Comparison of ENCODE assay signal across 9 cellular contexts in genomic region chr2:207046642-207047213, GRCh38.
DNase-seq lines count a peak whose midpoint lies in the region; ATAC-seq, FAIRE-seq and TF ChIP-seq lines count a peak whose summit lies in the region.
"Had no signal": no experiment of that assay in that cellular context is flagged by ENCODE, and none has a peak within 500 bp of the region (broad histone marks: within the 10 kb centered on the region; RNA-seq: fewer than 3 reads in every experiment).

No MANE protein-coding gene starts in this region.

- no peak for FAIRE-seq in GM12878 (lab: Jason Lieb, UNC)
- FAIRE-seq: colon had no signal

- H3K4me3 Mint-ChIP-seq in natural killer cell: no peak overlapping the region

- H3K36me3 Mint-ChIP-seq in natural killer cell: no peaks in the 10 kb centered on the region

- no peaks in the 10 kb centered on the region for H4K20me1 ChIP-seq in GM12878 (ENCODE audit: control insufficient read depth, insufficient read depth)

- DNase-seq in GM10266 (ENCODE audit: extremely low spot score): no peak
- peak; percentile 59 for DNase-seq in NCI-H69 (lab: John Stamatoyannopoulos, UW)
- no peak for DNase-seq in GM12878 (ENCODE audit: low read depth, low spot score)
- no peak for DNase-seq in natural killer cell
- DNase-seq in GDM1 (lab: John Stamatoyannopoulos, UW): no peak
- DNase-seq in NCI-H2107 (lab: John Stamatoyannopoulos, UW): no peak
- no peak for DNase-seq in GM19240 (ENCODE audit: insufficient read length, low spot score)

- no peak overlapping the region for H3K9ac ChIP-seq in GM12878 (ENCODE audit: control insufficient read depth, insufficient read depth, low read length)

- H3K27me3 Mint-ChIP-seq in natural killer cell (ENCODE audit: low read depth in 2 of 2): peaks cover 3 to 34% of the 10 kb centered on the region in 2 donors

- BruUV-seq in GM12878 (replicated peaks; lab: Mats Ljungman, UMichigan): no TSS peak

- peak overlapping the region in 1 of 2 donors; percentile 38 for H3K27ac Mint-ChIP-seq in natural killer cell

- POLR2A ChIA-PET in GM12878 (lab: Charles Lee): no interaction called here

- H3K27ac ChIP-seq in GM12878 (ENCODE audit: control insufficient read depth, insufficient read depth): no peak overlapping the region

- no peaks in the 10 kb centered on the region for H3K36me3 ChIP-seq in GM12878 (ENCODE audit: control insufficient read depth in 2 of 2, insufficient read depth in 2 of 2, low read length in 1 of 2)

- no peaks in the 10 kb centered on the region for H3K4me1 ChIP-seq in GM12878 (ENCODE audit: control insufficient read depth, insufficient read depth, low read length)

- H3K4me2 ChIP-seq in GM12878 (ENCODE audit: control insufficient read depth, insufficient read depth): no peak overlapping the region

- intact Hi-C loops in GM12878 (cut with micrococcal nuclease; ENCODE audit: unreplicated experiment): loop anchor here (2.0 kb wide), 1 partner anchor 428 kb away; no protein-coding TSS in a partner anchor
- intact Hi-C loops in natural killer cell (cut with micrococcal nuclease): loop anchor here (1.0 kb wide), 1 partner anchor 429 kb away; no protein-coding TSS in a partner anchor

- TF ChIP-seq RAD21 in GM12878 (IDR thresholded peaks at IDR 0.05; ENCODE audit: insufficient read depth, low read depth, low read length): peak; percentile 65

- peak; percentile 27 for TF ChIP-seq CTCF in GM10266 (IDR thresholded peaks at IDR 0.05; ENCODE audit: control insufficient read depth, insufficient read depth, low read depth, missing control alignments)
- TF ChIP-seq CTCF in GM12878 (IDR thresholded peaks at IDR 0.05 in 2 of 3, conservative IDR thresholded peaks at IDR 0.05 in 1 of 3; ENCODE audit: control insufficient read depth in 2 of 3, extremely low read depth in 1 of 3, insufficient read depth in 1 of 3, low read depth in 3 of 3, low read length in 3 of 3): peak in 2 of 3 experiments; percentile 37 to 38; a peak in 4 of 6 replicates
- TF ChIP-seq CTCF in natural killer cell (IDR thresholded peaks at IDR 0.05): no peak

- RAD21 ChIA-PET in GM12878 (lab: Charles Lee; ENCODE audit: unreplicated experiment): no interaction called here

- CTCF ChIA-PET in GM12878 (lab: Yijun Ruan, JAX): interaction anchor here (0.8 to 3.0 kb wide), 5 partner anchors 80 to 426 kb away, joined by 3 to 9 read pairs (median 3); no protein-coding TSS in a partner anchor

- in situ Hi-C loops in GM12878 (cut with MboI): no loop called here

- ATAC-seq in GM12878: peak; percentile 40; the same call in 1 of the 3 replicates
- peak; percentile 58 to 82 (median 60) for ATAC-seq in natural killer cell
- ATAC-seq in GM18498 (IDR thresholded peaks at IDR 0.05; ENCODE audit: unreplicated experiment): no peak

- peaks cover 8% of the 10 kb centered on the region in 2 donors for H3K4me1 Mint-ChIP-seq in natural killer cell

- no peak overlapping the region for H3K4me3 ChIP-seq in GM12878

- TF ChIP-seq EP300 in GM12878 (IDR thresholded peaks at IDR 0.05; ENCODE audit: borderline replicate concordance in 1 of 2, control insufficient read depth in 1 of 2, low read depth in 2 of 2, low read length in 2 of 2): no peak

- no peaks in the 10 kb centered on the region for H3K27me3 ChIP-seq in GM12878 (replicated peaks in 1 of 2; ENCODE audit: control insufficient read depth in 2 of 2, insufficient read depth in 2 of 2, low read length in 1 of 2)

- no peak for TF ChIP-seq POLR2A in GM12878 (IDR thresholded peaks at IDR 0.05; ENCODE audit: low read depth, low read length)

- SMC1A ChIA-PET in GM12878 (lab: Charles Lee; ENCODE audit: uncharacterized antibody, unreplicated experiment): interaction anchor here (1.4 kb wide), 1 partner anchor 17 kb away, joined by 3 read pairs; no protein-coding TSS in a partner anchor

- H3K79me2 ChIP-seq in GM12878 (ENCODE audit: control insufficient read depth, insufficient read depth, low read length): no peaks in the 10 kb centered on the region

- H2AFZ ChIP-seq in GM12878 (ENCODE audit: control insufficient read depth, low read depth, low read length): no peak overlapping the region; the same call in 1 of the 2 replicates

- WGBS in GM12878 (ENCODE audit: insufficient coverage, insufficient replicate concordance, low lambda C conversion rate, missing lambda C conversion rate): 22% methylated on average over 5 of the region's 5 CpGs

- H3K9me3 Mint-ChIP-seq in natural killer cell: no peaks in the 10 kb centered on the region

- H3K9me3 ChIP-seq in GM12878 (replicated peaks; ENCODE audit: control insufficient read depth, insufficient read depth, low read length): no peaks in the 10 kb centered on the region

TF ChIP-seq in GM12878, 131 proteins besides CTCF, POLR2A, EP300 and RAD21:
- no peak for TF ChIP-seq SMARCA5 (IDR thresholded peaks at IDR 0.05)
- TF ChIP-seq SMC3 (IDR thresholded peaks at IDR 0.05; ENCODE audit: borderline replicate concordance, low read length): peak; percentile 53; the same call in 1 of the 2 replicates
